8 cellular contexts compared by ENCODE assay signal in genomic region chr6:33075568-33076405, GRCh38. TPM values are rescaled to one million over a fixed set of nuclear protein-coding genes. Genes with fewer than 3 reads are reported as not detected.
A peak's percentile ranks its signal among the peaks of the same experiment; 100 is the strongest.
DNase-seq lines count a peak whose midpoint lies in the region; ATAC-seq and TF ChIP-seq lines count a peak whose summit lies in the region.

TSS of gene HLA-DPB1 (plus strand) at chr6:33075990. CDS start at chr6:33076042, 52 bp downstream.

- peak in 3 of 4 donors; percentile 47 to 86 (median 56) for TF ChIP-seq POLR2A in upper lobe of left lung (IDR thresholded peaks at IDR 0.05)

- no peaks in the 10 kb centered on the region for H3K9me3 ChIP-seq in upper lobe of left lung

- H3K36me3 ChIP-seq in upper lobe of left lung, result no peaks in the 10 kb centered on the region

- DNase-seq in EL, result peak; percentile 53
- DNase-seq in SKM-1 treated with dmso at 0.1 percent for 144 hours (lab: John Stamatoyannopoulos, UW; ENCODE audit: unreplicated experiment), result peak; percentile 68
- DNase-seq in dermis microvascular lymphatic vessel endothelial cell (ENCODE audit: low read depth in 2 of 2), result peak; percentile 32 to 57
- DNase-seq in medulla oblongata (ENCODE audit: extremely low spot score), result peak; percentile 92
- DNase-seq in upper lobe of left lung, result peak in 1 of 2 donors; percentile 44
- DNase-seq in SK-N-DZ (ENCODE audit: low spot score), result no peak

- TF ChIP-seq CTCF in upper lobe of left lung (IDR thresholded peaks at IDR 0.05), result no peak

- no peak for TF ChIP-seq EP300 in upper lobe of left lung (IDR thresholded peaks at IDR 0.05)

- no peaks in the 10 kb centered on the region for H3K27me3 ChIP-seq in upper lobe of left lung

- H3K4me1 ChIP-seq in upper lobe of left lung, result peaks cover 16 to 34% (median 25%) of the 10 kb centered on the region in 4 donors

- 19 to 26% methylated on average over 9 to 10 of the region's 10 CpGs for WGBS in upper lobe of left lung, 2 donors

- H3K4me3 ChIP-seq in upper lobe of left lung, result peak within 1 kb of the TSS; percentile 41 to 56 (median 51)

- H3K27ac ChIP-seq in upper lobe of left lung, result peak within 1 kb of the TSS; percentile 75 to 89 (median 88)

- ATAC-seq in GM19324 (IDR thresholded peaks at IDR 0.05; ENCODE audit: low FRiP score, unreplicated experiment) (peak; percentile 62), HG03196 (IDR thresholded peaks at IDR 0.05; ENCODE audit: unreplicated experiment) (peak; percentile 66), upper lobe of left lung (ENCODE audit: low FRiP score in 2 of 2) (peak; percentile 85 to 91)

RNA-seq across cellular contexts. Expression of gene HLA-DPB1, which starts in this region (rescaled TPM):
- 10.9 and 13.4 TPM in 2 replicates for total RNA-seq in dermis microvascular lymphatic vessel endothelial cell
- total RNA-seq in upper lobe of left lung, result 100 to 1,000 TPM; 194 to 697 (median 373) TPM
- polyA plus RNA-seq in SK-N-DZ (2014; cell fraction: cytosol; rRNA removed), result 8.2 and 8.5 TPM in 2 replicates
- polyA plus RNA-seq in SK-N-DZ (2014; cell fraction: nucleus; rRNA removed), result 0.69 and 0.83 TPM in 2 replicates

Comparison
In these comparisons a context has a peak if more than half of its experiments do, and no peak if none do; other contexts are left out.
1. RNA of gene HLA-DPB1 (total RNA-seq): 194 to 697 TPM in upper lobe of left lung; 10.9 to 13.4 TPM in dermis microvascular lymphatic vessel endothelial cell; every median in the first group is over 10 times any median in the second.
2. Peak in every context shown above with its lines, with median percentiles within 50 percentile points of each other: ATAC-seq.